8 cellular contexts compared by ENCODE assay signal in the genomic region with DNA sequence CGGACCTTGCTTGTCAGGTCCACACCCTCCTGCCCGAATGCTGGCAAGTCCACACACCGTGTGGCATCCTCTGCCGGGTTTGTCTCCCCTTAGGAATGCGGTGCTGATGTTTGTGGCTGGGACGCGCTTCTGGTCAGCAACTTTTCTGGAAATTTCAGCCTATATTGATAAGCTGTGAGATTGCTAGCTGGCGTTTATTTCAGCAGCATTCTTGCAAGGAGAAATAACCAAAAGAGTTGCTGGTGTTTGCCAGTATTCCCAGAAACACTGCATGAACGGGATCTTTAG. TPM values are rescaled to one million over a fixed set of nuclear protein-coding genes. Genes with fewer than 3 reads are reported as not detected.
A peak's percentile ranks its signal among the peaks of the same experiment; 100 is the strongest.
DNase-seq lines count a peak whose midpoint lies in the region; ATAC-seq and TF ChIP-seq lines count a peak whose summit lies in the region.

No MANE protein-coding gene starts in this region.

- POLR2A ChIA-PET in GM10248 (lab: Yijun Ruan, JAX): no interaction called here

- TF ChIP-seq CTCF in epithelial cell of esophagus (IDR thresholded peaks at IDR 0.05; ENCODE audit: insufficient read depth, low read depth, low read length, missing control alignments) (no peak), nephron (IDR thresholded peaks at IDR 0.05; ENCODE audit: unreplicated experiment in 3 of 3) (no peak), GM10248 (IDR thresholded peaks at IDR 0.05; ENCODE audit: control extremely low read depth, extremely low read depth, low read depth, missing control alignments) (no peak)

- peak overlapping the region; percentile 4 for H3K27ac Mint-ChIP-seq in activated naive CD4-positive, alpha-beta T cell treated with anti-CD3 and anti-CD28 coated beads, Interleukin-2, amount 50 U/mL, for 24 hours
- peak overlapping the region in 1 of 2 donors; percentile 94 for H3K27ac Mint-ChIP-seq in activated naive CD4-positive, alpha-beta T cell treated with anti-CD3 and anti-CD28 coated beads, Interleukin-2, amount 50 U/mL, for 72 hours
- peak overlapping the region; percentile 60 to 92 (median 85) for H3K27ac Mint-ChIP-seq in nephron

- no peaks in the 10 kb centered on the region for H3K9me3 Mint-ChIP-seq in activated naive CD4-positive, alpha-beta T cell treated with anti-CD3 and anti-CD28 coated beads, Interleukin-2, amount 50 U/mL, for 24 hours
- no peaks in the 10 kb centered on the region for H3K9me3 Mint-ChIP-seq in activated naive CD4-positive, alpha-beta T cell treated with anti-CD3 and anti-CD28 coated beads, Interleukin-2, amount 50 U/mL, for 72 hours
- no peaks in the 10 kb centered on the region for H3K9me3 Mint-ChIP-seq in nephron

- H3K36me3 ChIP-seq in SJSA1: 0 out of 2 replicates have a peak, but pooled peaks cover 16% of the 10 kb centered on the region

- H3K4me1 ChIP-seq in SJSA1 (replicated peaks): no peaks in the 10 kb centered on the region; the same call in 1 of the 2 replicates

- H3K27me3 ChIP-seq in SJSA1 (replicated peaks): no peaks in the 10 kb centered on the region

- CTCF ChIA-PET in GM10248 (lab: Yijun Ruan, JAX): interaction anchor here (1.0 to 1.8 kb wide), 4 partner anchors 10 to 314 kb away, joined by 3 to 5 read pairs (median 4); no protein-coding TSS in a partner anchor

- peak overlapping the region; percentile 30 for H3K27ac ChIP-seq in SJSA1

- peak overlapping the region; percentile 99 for H3K4me3 Mint-ChIP-seq in activated naive CD4-positive, alpha-beta T cell treated with anti-CD3 and anti-CD28 coated beads, Interleukin-2, amount 50 U/mL, for 24 hours
- peak overlapping the region; percentile 96 to 100 (median 98) for H3K4me3 Mint-ChIP-seq in nephron

- DNase-seq in activated naive CD4-positive, alpha-beta T cell treated with anti-CD3 and anti-CD28 coated beads, Interleukin-2, amount 50 U/mL, for 72 hours (ENCODE audit: low spot score in 2 of 2): no peak
- peak in 1 of 2 experiments; percentile 70 for DNase-seq in SJSA1 (ENCODE audit: low read depth in 1 of 2, low spot score in 2 of 2)
- peak; percentile 81 for DNase-seq in epithelial cell of esophagus (ENCODE audit: low read depth)
- DNase-seq in COLO668 (lab: John Stamatoyannopoulos, UW; ENCODE audit: unreplicated experiment): no peak
- no peak for DNase-seq in GM10248 (ENCODE audit: extremely low spot score)

- H3K4me1 Mint-ChIP-seq in activated naive CD4-positive, alpha-beta T cell treated with anti-CD3 and anti-CD28 coated beads, Interleukin-2, amount 50 U/mL, for 24 hours: peaks cover 57% of the 10 kb centered on the region
- H3K4me1 Mint-ChIP-seq in nephron: peaks cover 23% of the 10 kb centered on the region

- H3K4me3 ChIP-seq in SJSA1: peak overlapping the region; percentile 71
- H3K4me3 ChIP-seq in epithelial cell of esophagus (ENCODE audit: low read length): peak overlapping the region; percentile 89

- H3K27me3 Mint-ChIP-seq in activated naive CD4-positive, alpha-beta T cell treated with anti-CD3 and anti-CD28 coated beads, Interleukin-2, amount 50 U/mL, for 24 hours: no peaks in the 10 kb centered on the region
- no peaks in the 10 kb centered on the region for H3K27me3 Mint-ChIP-seq in nephron (ENCODE audit: low read depth)

- H3K36me3 Mint-ChIP-seq in activated naive CD4-positive, alpha-beta T cell treated with anti-CD3 and anti-CD28 coated beads, Interleukin-2, amount 50 U/mL, for 24 hours: peaks cover 4% of the 10 kb centered on the region
- peaks cover 12 to 28% of the 10 kb centered on the region in 2 donors for H3K36me3 Mint-ChIP-seq in activated naive CD4-positive, alpha-beta T cell treated with anti-CD3 and anti-CD28 coated beads, Interleukin-2, amount 50 U/mL, for 72 hours
- H3K36me3 Mint-ChIP-seq in nephron (ENCODE audit: low read depth): peaks cover 5% of the 10 kb centered on the region

- no peaks in the 10 kb centered on the region for H3K9me3 ChIP-seq in SJSA1 (replicated peaks)

- no peak for ATAC-seq in activated naive CD4-positive, alpha-beta T cell treated with anti-CD3 and anti-CD28 coated beads, Interleukin-2, amount 50 U/mL, for 72 hours
- no peak for ATAC-seq in GM21526 (IDR thresholded peaks at IDR 0.05; ENCODE audit: low FRiP score, unreplicated experiment)

RNA-seq across cellular contexts. Expression of a gene that starts 0.6 kb away (rescaled TPM):
- 10 to 100 TPM; 22.9 to 41.6 TPM for total RNA-seq in activated naive CD4-positive, alpha-beta T cell treated with anti-CD3 and anti-CD28 coated beads, Interleukin-2, amount 50 U/mL, for 72 hours
- 30.1 and 45.4 TPM in 2 replicates for total RNA-seq in SJSA1 (2014; rRNA removed; shearing (Covaris generic))

RNA-seq across cellular contexts. Expression of a gene that starts 0.7 kb away (rescaled TPM):
- 10 to 100 TPM; 23.0 to 36.1 TPM for total RNA-seq in activated naive CD4-positive, alpha-beta T cell treated with anti-CD3 and anti-CD28 coated beads, Interleukin-2, amount 50 U/mL, for 72 hours
- total RNA-seq in SJSA1 (2014; rRNA removed; shearing (Covaris generic)): 55.0 and 59.7 TPM in 2 replicates

RNA-seq across cellular contexts. Expression of a gene that starts 59.8 kb away (rescaled TPM):
- total RNA-seq in activated naive CD4-positive, alpha-beta T cell treated with anti-CD3 and anti-CD28 coated beads, Interleukin-2, amount 50 U/mL, for 72 hours: 100 to 1,000 TPM; 213 to 221 TPM
- not detected in 2 replicates for total RNA-seq in SJSA1 (2014; rRNA removed; shearing (Covaris generic))

Comparison
In these comparisons a context has a peak if more than half of its experiments do, and no peak if none do; other contexts are left out.
1. RNA of a gene that starts 59.8 kb away (total RNA-seq): 213 to 221 TPM in activated naive CD4-positive, alpha-beta T cell treated with anti-CD3 and anti-CD28 coated beads, Interleukin-2, amount 50 U/mL, for 72 hours; not detected in SJSA1; every median in the first group is over 100 times any median in the second.